9 cellular contexts compared by ENCODE assay signal in the genomic region with DNA sequence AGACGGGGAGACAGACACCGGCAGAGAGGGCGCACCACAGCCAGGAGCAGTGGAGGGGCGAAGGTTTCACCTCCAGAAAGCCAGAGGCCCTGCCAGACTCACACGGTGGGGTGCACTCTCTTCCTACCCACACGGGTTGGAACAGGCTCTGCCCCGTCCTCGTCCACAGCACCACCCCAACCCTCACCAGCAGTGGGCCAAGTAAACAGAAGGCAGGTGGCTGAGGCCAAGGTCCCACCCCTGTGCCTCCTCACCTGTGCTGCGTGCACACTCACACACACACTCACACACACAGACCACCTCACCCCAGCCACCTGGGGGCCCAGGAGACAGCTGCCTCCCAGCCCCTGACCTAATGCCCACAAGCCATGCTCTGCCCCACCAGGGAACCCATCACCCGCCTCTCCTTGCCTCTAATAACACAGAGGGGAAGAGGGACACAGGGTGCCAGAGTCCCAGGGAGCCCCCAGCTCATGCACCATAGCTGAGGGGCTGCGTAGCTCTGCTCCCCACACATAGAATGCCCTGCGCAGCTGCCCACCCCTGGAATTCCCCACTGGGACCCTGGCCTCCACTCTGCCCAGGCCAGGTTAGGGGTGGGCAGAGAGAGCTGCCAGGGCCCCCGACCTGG. TPM values are rescaled to one million over a fixed set of nuclear protein-coding genes. Genes with fewer than 3 reads are reported as not detected.
A peak's percentile ranks its signal among the peaks of the same experiment; 100 is the strongest.
DNase-seq lines count a peak whose midpoint lies in the region; ATAC-seq and TF ChIP-seq lines count a peak whose summit lies in the region.
"Had no signal": no experiment of that assay in that cellular context is flagged by ENCODE, and none has a peak within 500 bp of the region (broad histone marks: within the 10 kb centered on the region; RNA-seq: fewer than 3 reads in every experiment).

No MANE protein-coding gene starts in this region.

- WGBS in heart left ventricle, 4 donors = 30 to 55% (median 44%) methylated on average over 8 to 13 of the region's 13 CpGs

- no peaks in the 10 kb centered on the region for H3K27me3 ChIP-seq in adipocyte (replicated peaks; ENCODE audit: control insufficient read depth, insufficient read depth, low read length)
- no peaks in the 10 kb centered on the region for H3K27me3 ChIP-seq in heart left ventricle
- no peaks in the 10 kb centered on the region for H3K27me3 ChIP-seq in PC-3 (ENCODE audit: low read length)

- BruUV-seq in PC-3 (replicated peaks; lab: Mats Ljungman, UMichigan) = no TSS peak

- no peak overlapping the region for H3K4me2 ChIP-seq in PC-3 (ENCODE audit: low read length)

- peaks cover 7% of the 10 kb centered on the region; the same call in 1 of the 2 replicates for H4K20me1 ChIP-seq in PC-3 (ENCODE audit: low read length)

- H3K9me3 ChIP-seq in adipocyte (ENCODE audit: control insufficient read depth, low read length) (no peaks in the 10 kb centered on the region), heart left ventricle (no peaks in the 10 kb centered on the region), PC-3 (ENCODE audit: low read length) (no peaks in the 10 kb centered on the region)

- H3K27ac ChIP-seq in heart left ventricle (peak overlapping the region; percentile 84 to 97 (median 92)), PC-3 (ENCODE audit: low read length) (no peak overlapping the region)

- DNase-seq in COLO668 (lab: John Stamatoyannopoulos, UW; ENCODE audit: unreplicated experiment) = peak; percentile 85
- DNase-seq in adipocyte (ENCODE audit: low read depth) = no peak
- no peak for DNase-seq in heart left ventricle
- DNase-seq in sciatic nerve (ENCODE audit: low spot score) = no peak
- no peak for DNase-seq in activated gamma-delta T cell (lab: John Stamatoyannopoulos, UW)
- no peak for DNase-seq in NCI-H2081 treated with DMSO at 0.1 percent for 48 hours (lab: John Stamatoyannopoulos, UW)
- no peak for DNase-seq in PC-3
- DNase-seq: activated CD4-positive, alpha-beta T cell treated with anti-CD3 and anti-CD28 coated beads, Interleukin-2, amount 50 U/mL, for 4 hours had no signal

- intact Hi-C loops in heart left ventricle (cut with DNase I) (loop anchor here in 2 of 10 donors (2.0 to 5.0 kb wide), 3 partner anchors 31 to 211 kb away; partner anchors contain the start of genes POLDIP3 (in 2 of the 2) and ARFGAP3 (in 1 of the 2)), sciatic nerve (cut with DNase I) (no loop called here), PC-3 (cut with micrococcal nuclease) (no loop called here)

- TF ChIP-seq CTCF in heart left ventricle (IDR thresholded peaks at IDR 0.05) (no peak), PC-3 (conservative IDR thresholded peaks at IDR 0.05; ENCODE audit: low read depth, low read length) (no peak)

- H3K9me2 ChIP-seq in PC-3 (replicated peaks; ENCODE audit: low read length) = no peaks in the 10 kb centered on the region

- peaks cover 60% of the 10 kb centered on the region for H3K79me2 ChIP-seq in PC-3 (ENCODE audit: low read length)

- CTCF ChIA-PET in PC-3 (lab: Charles Lee) = interaction anchor here (0.6 kb wide), 2 partner anchors 10 to 25 kb away, joined by 3 to 5 read pairs; no protein-coding TSS in a partner anchor

- no peak overlapping the region for H2AFZ ChIP-seq in PC-3 (ENCODE audit: low read length)

- no peaks in the 10 kb centered on the region for H3K36me3 ChIP-seq in adipocyte (ENCODE audit: control insufficient read depth, insufficient read depth, low read length, severe bottlenecking)
- H3K36me3 ChIP-seq in heart left ventricle = no peaks in the 10 kb centered on the region
- H3K36me3 ChIP-seq in PC-3 (ENCODE audit: low read depth, low read length) = no peaks in the 10 kb centered on the region

- H3K4me3 ChIP-seq in adipocyte (ENCODE audit: low read length) = peak overlapping the region; percentile 90
- H3K4me3 ChIP-seq in heart left ventricle = peak overlapping the region; percentile 17 to 94 (median 47)
- no peak overlapping the region for H3K4me3 ChIP-seq in PC-3 (ENCODE audit: low read length)

- POLR2A ChIA-PET in PC-3 (lab: Charles Lee; ENCODE audit: unreplicated experiment) = interaction anchor here (0.5 kb wide), 1 partner anchor 34 kb away, joined by 3 read pairs; no protein-coding TSS in a partner anchor

- no peak for TF ChIP-seq POLR2A in heart left ventricle (IDR thresholded peaks at IDR 0.05)

- H3F3A ChIP-seq in PC-3 (ENCODE audit: low read length, unreplicated experiment) = no peaks in the 10 kb centered on the region

- peak in 2 of 4 donors; percentile 0 to 2 for ATAC-seq in heart left ventricle
- peak; percentile 19 for ATAC-seq in sciatic nerve
- ATAC-seq in GM18511 (IDR thresholded peaks at IDR 0.05; ENCODE audit: unreplicated experiment) = no peak
- no peak for ATAC-seq in PC-3

- H3K9ac ChIP-seq in adipocyte (ENCODE audit: low read length) (peak overlapping the region; percentile 97), PC-3 (ENCODE audit: low read length) (no peak overlapping the region)

- H3K4me1 ChIP-seq in adipocyte (ENCODE audit: control insufficient read depth, insufficient read depth, low read length) (peaks cover 77% of the 10 kb centered on the region), heart left ventricle (peaks cover 30 to 81% (median 73%) of the 10 kb centered on the region in 12 donors), PC-3 (ENCODE audit: insufficient read depth, low read length) (peaks cover 9% of the 10 kb centered on the region)

RNA-seq across cellular contexts. Expression of gene CYB5R3, which starts 3.1 kb away (rescaled TPM):
- total RNA-seq in heart left ventricle = 100 to 1,000 TPM; 223 to 459 (median 305) TPM
- 100 to 1,000 TPM; 135 to 379 TPM for polyA plus RNA-seq in heart left ventricle
- 241 TPM for total RNA-seq in sciatic nerve
- 64.2 and 73.3 TPM in 2 replicates for total RNA-seq in PC-3 (2014; rRNA removed)

RNA-seq across cellular contexts. Expression of gene ATP5MGL, which starts 5.7 kb away (rescaled TPM):
- total RNA-seq in heart left ventricle = 1 to 10 TPM in 1 of 9 donors, under 1 TPM in 4, not detected in 4; 0.31 to 1.3 (median 0.53) TPM
- under 1 TPM in 1 of 2 donors, not detected in 1; 0.61 TPM for polyA plus RNA-seq in heart left ventricle
- 0.45 TPM for total RNA-seq in sciatic nerve
- total RNA-seq in PC-3 (2014; rRNA removed) = not detected in 2 replicates

RNA-seq across cellular contexts. Expression of gene POLDIP3, which starts 31.4 kb away (rescaled TPM):
- total RNA-seq in heart left ventricle (10 to 100 TPM; 23.5 to 38.4 (median 29.0) TPM), sciatic nerve (81.5 TPM), PC-3 (2014; rRNA removed) (32.4 and 47.2 TPM in 2 replicates)
- polyA plus RNA-seq in heart left ventricle = 10 to 100 TPM; 13.0 to 42.7 TPM
